23 cellular contexts compared by ENCODE assay signal in the genomic region with DNA sequence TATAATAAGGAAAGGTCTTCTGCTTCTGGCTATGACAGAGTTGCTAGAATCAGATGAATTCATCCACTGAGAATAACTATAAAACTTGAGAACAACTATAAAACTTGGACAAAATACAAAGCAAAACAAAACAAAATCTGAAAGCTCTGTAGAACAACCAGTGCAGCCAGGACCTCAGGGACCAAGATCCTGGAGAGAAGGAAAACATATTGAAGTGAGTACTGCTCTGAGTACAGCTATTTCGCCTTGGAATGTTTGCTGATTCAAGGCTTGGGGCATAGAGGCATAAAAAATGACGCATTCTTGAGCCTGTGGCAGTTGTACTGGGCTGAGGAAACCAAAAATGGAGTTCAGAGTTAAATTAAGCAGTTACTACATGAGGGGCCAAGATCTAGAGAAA. TPM values are rescaled to one million over a fixed set of nuclear protein-coding genes. Genes with fewer than 3 reads are reported as not detected.
DNase-seq lines count a peak whose midpoint lies in the region; FAIRE-seq and TF ChIP-seq lines count a peak whose summit lies in the region.
"Had no signal": no experiment of that assay in that cellular context is flagged by ENCODE, and none has a peak within 500 bp of the region (broad histone marks: within the 10 kb centered on the region; RNA-seq: fewer than 3 reads in every experiment).

No MANE protein-coding gene starts in this region.

- POLR2A ChIA-PET in HEK293T (lab: Yijun Ruan, JAX), result no interaction called here

- no peak overlapping the region for H3K4me2 ChIP-seq in mesendoderm (ENCODE audit: low read length)
- H3K4me2 ChIP-seq: GM23338, KMS-11, PC-9 had no signal

- H3K56ac ChIP-seq in mesendoderm (ENCODE audit: low read length), result no peak overlapping the region

- H3K79me1 ChIP-seq in mesendoderm (ENCODE audit: low read length), result no peaks in the 10 kb centered on the region

- H3K27ac ChIP-seq in 22Rv1 (peak overlapping the region; percentile 96), brain microvascular endothelial cell (no peak overlapping the region), mesendoderm (ENCODE audit: low read depth, low read length) (no peak overlapping the region), small intestine (ENCODE audit: low read depth in 1 of 2, low read length in 1 of 2) (no peak overlapping the region), thyroid gland (no peak overlapping the region)
- H3K27ac ChIP-seq: KMS-11, PC-9, SJSA1 had no signal

- H3K18ac ChIP-seq in mesendoderm (ENCODE audit: low read length), result no peak overlapping the region

- H3K36me3 Mint-ChIP-seq in osteocyte (ENCODE audit: unreplicated experiment), result no peaks in the 10 kb centered on the region

- H3K4me1 ChIP-seq in mesendoderm (ENCODE audit: control insufficient read depth, low read depth, low read length), result no peaks in the 10 kb centered on the region
- no peaks in the 10 kb centered on the region for H3K4me1 ChIP-seq in small intestine (ENCODE audit: control insufficient read depth in 2 of 2, insufficient read depth in 1 of 2, low read depth in 1 of 2, low read length in 1 of 2)
- no peaks in the 10 kb centered on the region for H3K4me1 ChIP-seq in thyroid gland
- H3K4me1 ChIP-seq: SJSA1 had no signal

- no peak overlapping the region for H2BK15ac ChIP-seq in mesendoderm (replicated peaks; ENCODE audit: low read depth)

- H3K23ac ChIP-seq in mesendoderm (ENCODE audit: low read length), result no peak overlapping the region

- in situ Hi-C loops in brain microvascular endothelial cell (cut with HindIII; ENCODE audit: low pct_ligation_motif_present, low sequenced_read_pairs), result no loop called here

- H3K4me3 Mint-ChIP-seq in osteocyte (ENCODE audit: unreplicated experiment), result no peak overlapping the region
- H3K4me3 Mint-ChIP-seq: GM23338, H9, IgD-negative memory B cell had no signal

- CTCF ChIA-PET in HEK293T (lab: Yijun Ruan, JAX), result no interaction called here

- no peak overlapping the region for H3K4ac ChIP-seq in mesendoderm (ENCODE audit: low read depth, low read length)

- intact Hi-C loops in thyroid gland (cut with DNase I), result no loop called here

- TF ChIP-seq CTCF in 22Rv1 (IDR thresholded peaks at IDR 0.05) (no peak), brain microvascular endothelial cell (IDR thresholded peaks at IDR 0.05; ENCODE audit: low read depth, low read length, missing control alignments) (no peak), osteocyte (IDR thresholded peaks at IDR 0.05) (no peak), thyroid gland (IDR thresholded peaks at IDR 0.05) (no peak)

- H2BK120ac ChIP-seq in mesendoderm (ENCODE audit: low read depth, low read length), result no peak overlapping the region

- peaks cover 48% of the 10 kb centered on the region for H3K27me3 Mint-ChIP-seq in osteocyte (ENCODE audit: unreplicated experiment)

- H4K8ac ChIP-seq in mesendoderm (ENCODE audit: low read depth, low read length), result no peak overlapping the region

- H4K5ac ChIP-seq in mesendoderm (ENCODE audit: low read length), result no peak overlapping the region

- TF ChIP-seq POLR2A in thyroid gland (IDR thresholded peaks at IDR 0.05), result no peak

- H3K4me3 ChIP-seq in brain microvascular endothelial cell (ENCODE audit: low read depth, low read length) (no peak overlapping the region), mesendoderm (ENCODE audit: low read length) (no peak overlapping the region), small intestine (ENCODE audit: low read depth in 1 of 2, low read length in 2 of 2) (no peak overlapping the region), thyroid gland (replicated peaks in 1 of 3) (no peak overlapping the region)
- H3K4me3 ChIP-seq: GM23338, PC-9, SJSA1 had no signal

- H2AK5ac ChIP-seq in mesendoderm (ENCODE audit: low read length), result no peak overlapping the region

- H3K27me3 ChIP-seq in brain microvascular endothelial cell (replicated peaks), result no peaks in the 10 kb centered on the region
- H3K27me3 ChIP-seq in mesendoderm (ENCODE audit: insufficient read depth, low read length, poor library complexity), result no peaks in the 10 kb centered on the region
- H3K27me3 ChIP-seq in small intestine (ENCODE audit: control insufficient read depth in 2 of 2, insufficient read depth in 2 of 2, low read length in 2 of 2), result no peaks in the 10 kb centered on the region
- H3K27me3 ChIP-seq in thyroid gland, result no peaks in the 10 kb centered on the region
- H3K27me3 ChIP-seq: SJSA1 had no signal

- no CpG with 5 or more reads among the region's 2 CpGs for WGBS in mesendoderm (ENCODE audit: extremely low coverage, insufficient coverage, low lambda C conversion rate)
- WGBS in small intestine, 3 donors, result 80 to 97% (median 82%) methylated on average over 2 of the region's 2 CpGs
- 60 to 61% methylated on average over 2 of the region's 2 CpGs for WGBS in thyroid gland, 2 donors

- H3K9ac ChIP-seq in mesendoderm (ENCODE audit: low read length), result no peak overlapping the region
- H3K9ac ChIP-seq: KMS-11 had no signal

- H3K9me3 Mint-ChIP-seq in osteocyte (ENCODE audit: unreplicated experiment), result peaks cover 4% of the 10 kb centered on the region
- H3K9me3 Mint-ChIP-seq: GM23338, H9 had no signal

- H3K4me1 Mint-ChIP-seq in osteocyte (ENCODE audit: unreplicated experiment), result peaks cover 13% of the 10 kb centered on the region
- H3K4me1 Mint-ChIP-seq: IgD-negative memory B cell had no signal

- DNase-seq in HEK293T (ENCODE audit: extremely low spot score), result no peak
- peak; percentile 48 for DNase-seq in brain microvascular endothelial cell
- DNase-seq in osteocyte (ENCODE audit: extremely low spot score, unreplicated experiment), result no peak
- no peak for DNase-seq in mesendoderm
- no peak for DNase-seq in small intestine
- no peak for DNase-seq in thyroid gland
- DNase-seq in T1000 (lab: John Stamatoyannopoulos, UW), result no peak
- DNase-seq: Calu3, DND-41, H9, MM.1S, NCI-H2029 treated with DMSO at 0.1 percent for 48 hours, NCI-H526 treated with DMSO at 0.1 percent for 48 hours, PC-9, Right ventricle myocardium superior had no signal

- H3K36me3 ChIP-seq in brain microvascular endothelial cell (replicated peaks) (no peaks in the 10 kb centered on the region), mesendoderm (ENCODE audit: control insufficient read depth, insufficient read depth, low read length) (no peaks in the 10 kb centered on the region), small intestine (ENCODE audit: control insufficient read depth in 2 of 2, insufficient read depth in 2 of 2, low read length in 2 of 2) (no peaks in the 10 kb centered on the region), thyroid gland (no peaks in the 10 kb centered on the region)
- H3K36me3 ChIP-seq: SJSA1 had no signal

- no peaks in the 10 kb centered on the region for H3K79me2 ChIP-seq in mesendoderm (ENCODE audit: control insufficient read depth, insufficient read depth, low read length)

- H3K9me3 ChIP-seq in small intestine (ENCODE audit: control insufficient read depth, low read depth) (no peaks in the 10 kb centered on the region), thyroid gland (no peaks in the 10 kb centered on the region)
- H3K9me3 ChIP-seq: SJSA1 had no signal

- peak overlapping the region; percentile 14 for H3K27ac Mint-ChIP-seq in osteocyte (ENCODE audit: unreplicated experiment)
- H3K27ac Mint-ChIP-seq: GM23338, H9, IgD-negative memory B cell had no signal

- H2BK5ac ChIP-seq in mesendoderm (ENCODE audit: low read length), result no peak overlapping the region

- no peak for FAIRE-seq in small intestine (lab: Jason Lieb, UNC)
- FAIRE-seq: G401.6 had no signal

TF ChIP-seq in HEK293T, 16 proteins besides CTCF, POLR2A, EP300 and RAD21:
- TF ChIP-seq NFRKB (IDR thresholded peaks at IDR 0.05) (no peak), CTBP1 (IDR thresholded peaks at IDR 0.05; ENCODE audit: borderline replicate concordance) (0 out of 2 replicates have a peak, but pooled peaks have one; percentile 25)

RNA-seq across cellular contexts. Expression of gene FOXA1, which starts 21.7 kb away (rescaled TPM):
- total RNA-seq in osteocyte, result not detected in 2 replicates
- polyA plus RNA-seq in mesendoderm (2013, experiment 1 of 2), result 0.07 TPM
- 0.07 TPM for polyA plus RNA-seq in mesendoderm (2013, experiment 2 of 2)
- polyA plus RNA-seq in small intestine, result 10 to 100 TPM in 2 of 3 donors, 1 to 10 TPM in 1; 8.4 to 11.9 (median 10.9) TPM
- total RNA-seq in thyroid gland, result under 1 TPM in 2 of 4 donors, not detected in 2; 0.92 to 0.93 TPM
- total RNA-seq: GM23338, Right ventricle myocardium superior, RPMI7951 had no signal
- polyA plus RNA-seq: GM23338, IgD-negative memory B cell had no signal

RNA-seq across cellular contexts. Expression of gene TTC6, which starts 22.1 kb away (rescaled TPM):
- total RNA-seq in osteocyte (not detected in 2 replicates), thyroid gland (under 1 TPM in 3 of 4 donors, not detected in 1; 0.10 to 0.38 (median 0.13) TPM)
- polyA plus RNA-seq in mesendoderm (2013, experiment 1 of 2), result 0.04 TPM
- polyA plus RNA-seq in mesendoderm (2013, experiment 2 of 2), result 0.01 TPM
- polyA plus RNA-seq in small intestine, result under 1 TPM; 0.22 to 0.54 (median 0.54) TPM
- total RNA-seq: GM23338, Right ventricle myocardium superior, RPMI7951, SJSA1 had no signal
- polyA plus RNA-seq: BJ, IgD-negative memory B cell had no signal
